Comparison of ENCODE assay signal across 8 cellular contexts in the genomic region with DNA sequence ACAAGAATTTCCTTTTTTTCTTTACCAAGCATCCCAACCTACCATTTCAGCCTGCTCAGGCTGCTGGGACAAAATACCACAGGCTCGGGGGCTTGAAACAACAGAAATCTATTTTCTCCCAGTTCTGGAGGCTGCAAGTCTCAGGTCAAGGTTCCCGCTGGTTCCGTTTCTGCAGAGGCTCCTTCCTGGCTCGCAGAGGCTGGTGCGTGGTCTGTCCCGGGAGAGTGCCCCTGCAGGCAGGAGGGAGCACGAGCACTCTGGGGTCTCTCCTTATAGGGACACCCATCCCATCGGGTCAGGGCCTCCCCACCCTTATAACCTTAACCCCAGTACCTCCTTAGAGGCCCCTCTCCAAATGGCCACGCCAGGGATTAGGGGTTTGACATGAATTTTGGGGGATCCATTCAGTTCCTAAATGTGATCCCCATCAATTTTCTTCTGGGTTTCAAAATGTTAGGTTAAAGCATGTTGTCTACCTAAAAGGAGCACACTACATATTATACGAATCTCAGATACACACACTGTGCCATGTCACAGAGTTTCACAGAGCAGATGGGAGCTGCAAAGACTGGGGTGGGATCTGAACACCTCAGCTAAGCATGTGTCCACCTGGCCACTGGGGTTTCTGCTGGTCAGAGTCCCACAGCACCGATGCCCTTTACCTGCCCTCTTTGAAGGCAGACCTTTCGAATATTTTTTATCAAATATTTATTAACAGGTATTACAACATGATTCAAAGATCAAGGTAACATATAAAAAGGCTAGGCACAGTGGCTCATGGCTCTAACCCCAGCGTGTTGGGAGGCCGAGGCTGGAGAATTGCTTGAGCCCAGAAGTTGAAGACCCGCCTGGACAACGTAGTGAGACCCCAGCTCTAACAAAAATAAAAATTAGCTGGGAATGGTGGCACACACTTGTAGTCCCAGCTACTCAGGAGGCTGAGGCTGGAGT. TPM values are rescaled to one million over a fixed set of nuclear protein-coding genes. Genes with fewer than 3 reads are reported as not detected.
DNase-seq lines count a peak whose midpoint lies in the region; ATAC-seq, FAIRE-seq and TF ChIP-seq lines count a peak whose summit lies in the region.

No MANE protein-coding gene starts in this region.

- ATAC-seq in stimulated activated memory B cell treated with anti-CD40 and anti-IgM and Interleukin-4, amounts not matched to agents 10 μg/mL and 1 μg/mL and 100 μg/mL, for 72 hours = peak; percentile 66
- no peak for ATAC-seq in HG03039 (IDR thresholded peaks at IDR 0.05; ENCODE audit: unreplicated experiment)

- CTCF ChIA-PET in activated CD4-positive, alpha-beta T cell treated with anti-CD3 and anti-CD28 coated beads, Interleukin-2, amount 10 ng/mL, durations not matched to agents 7 days and 5 days (lab: Charles Lee) = interaction anchor here (1.3 kb wide), 1 partner anchor 11 kb away, joined by 3 read pairs; no protein-coding TSS in a partner anchor

- H3K27ac ChIP-seq in angular gyrus (ENCODE audit: low read depth, low read length) = peak overlapping the region; percentile 94

- no peak for DNase-seq in activated CD4-positive, alpha-beta T cell treated with anti-CD3 and anti-CD28 coated beads, Interleukin-2, amount 10 ng/mL, durations not matched to agents 7 days and 5 days
- DNase-seq in activated CD4-positive, alpha-beta T cell treated with anti-CD3 and anti-CD28 coated beads, Interleukin-2, amount 50 U/mL, for 48 hours = no peak
- DNase-seq in LoVo (ENCODE audit: low spot score) = peak; percentile 61
- DNase-seq in iPS-NIHi7 (ENCODE audit: extremely low spot score) = peak; percentile 76
- no peak for DNase-seq in D721Med (ENCODE audit: insufficient read length, low spot score)

- H3K4me1 Mint-ChIP-seq in activated CD4-positive, alpha-beta T cell treated with anti-CD3 and anti-CD28 coated beads, Interleukin-2, amount 10 ng/mL, durations not matched to agents 7 days and 5 days = peaks cover 10% of the 10 kb centered on the region
- H3K4me1 Mint-ChIP-seq in stimulated activated memory B cell treated with anti-CD40 and anti-IgM and Interleukin-4, amounts not matched to agents 10 μg/mL and 1 μg/mL and 100 μg/mL, for 72 hours = peaks cover 17% of the 10 kb centered on the region

- no peaks in the 10 kb centered on the region for H3K27me3 Mint-ChIP-seq in activated CD4-positive, alpha-beta T cell treated with anti-CD3 and anti-CD28 coated beads, Interleukin-2, amount 10 ng/mL, durations not matched to agents 7 days and 5 days
- H3K27me3 Mint-ChIP-seq in stimulated activated memory B cell treated with anti-CD40 and anti-IgM and Interleukin-4, amounts not matched to agents 10 μg/mL and 1 μg/mL and 100 μg/mL, for 72 hours = no peaks in the 10 kb centered on the region

- no peak for FAIRE-seq in D721Med (lab: Jason Lieb, UNC)

- H3K36me3 Mint-ChIP-seq in activated CD4-positive, alpha-beta T cell treated with anti-CD3 and anti-CD28 coated beads, Interleukin-2, amount 10 ng/mL, durations not matched to agents 7 days and 5 days (ENCODE audit: low read depth) = peaks cover 7% of the 10 kb centered on the region
- peaks cover 32% of the 10 kb centered on the region for H3K36me3 Mint-ChIP-seq in stimulated activated memory B cell treated with anti-CD40 and anti-IgM and Interleukin-4, amounts not matched to agents 10 μg/mL and 1 μg/mL and 100 μg/mL, for 72 hours

- H3K4me3 Mint-ChIP-seq in activated CD4-positive, alpha-beta T cell treated with anti-CD3 and anti-CD28 coated beads, Interleukin-2, amount 10 ng/mL, durations not matched to agents 7 days and 5 days = peak overlapping the region; percentile 73
- H3K4me3 Mint-ChIP-seq in stimulated activated memory B cell treated with anti-CD40 and anti-IgM and Interleukin-4, amounts not matched to agents 10 μg/mL and 1 μg/mL and 100 μg/mL, for 72 hours = peak overlapping the region; percentile 68

- no peaks in the 10 kb centered on the region for H3K9me3 Mint-ChIP-seq in activated CD4-positive, alpha-beta T cell treated with anti-CD3 and anti-CD28 coated beads, Interleukin-2, amount 10 ng/mL, durations not matched to agents 7 days and 5 days
- no peaks in the 10 kb centered on the region for H3K9me3 Mint-ChIP-seq in stimulated activated memory B cell treated with anti-CD40 and anti-IgM and Interleukin-4, amounts not matched to agents 10 μg/mL and 1 μg/mL and 100 μg/mL, for 72 hours

- POLR2A ChIA-PET in activated CD4-positive, alpha-beta T cell treated with anti-CD3 and anti-CD28 coated beads, Interleukin-2, amount 10 ng/mL, durations not matched to agents 7 days and 5 days (lab: Charles Lee) = no interaction called here

- peak overlapping the region; percentile 87 for H3K27ac Mint-ChIP-seq in activated CD4-positive, alpha-beta T cell treated with anti-CD3 and anti-CD28 coated beads, Interleukin-2, amount 10 ng/mL, durations not matched to agents 7 days and 5 days
- H3K27ac Mint-ChIP-seq in stimulated activated memory B cell treated with anti-CD40 and anti-IgM and Interleukin-4, amounts not matched to agents 10 μg/mL and 1 μg/mL and 100 μg/mL, for 72 hours = peak overlapping the region; percentile 81

- no peak for TF ChIP-seq CTCF in D721Med (IDR thresholded peaks at IDR 0.05; ENCODE audit: insufficient read depth, missing control alignments)

RNA-seq across cellular contexts. Expression of gene ADI1, which starts 17.6 kb away (rescaled TPM):
- 10 to 100 TPM; 45.7 to 48.2 TPM for total RNA-seq in activated CD4-positive, alpha-beta T cell treated with anti-CD3 and anti-CD28 coated beads, Interleukin-2, amount 10 ng/mL, durations not matched to agents 7 days and 5 days

RNA-seq across cellular contexts. Expression of gene RNASEH1, which starts 21.2 kb away (rescaled TPM):
- total RNA-seq in activated CD4-positive, alpha-beta T cell treated with anti-CD3 and anti-CD28 coated beads, Interleukin-2, amount 10 ng/mL, durations not matched to agents 7 days and 5 days = 10 to 100 TPM; 18.7 to 26.0 TPM

RNA-seq across cellular contexts. Expression of gene RPS7, which starts 38.1 kb away (rescaled TPM):
- 1,000 to 10,000 TPM; 1,311 to 1,331 TPM for total RNA-seq in activated CD4-positive, alpha-beta T cell treated with anti-CD3 and anti-CD28 coated beads, Interleukin-2, amount 10 ng/mL, durations not matched to agents 7 days and 5 days

RNA-seq across cellular contexts. Expression of gene COLEC11, which starts 58.0 kb away (rescaled TPM):
- under 1 TPM in 1 of 2 experiments, not detected in 1; 0.35 TPM for total RNA-seq in activated CD4-positive, alpha-beta T cell treated with anti-CD3 and anti-CD28 coated beads, Interleukin-2, amount 10 ng/mL, durations not matched to agents 7 days and 5 days

Comparison
In these comparisons a context has a peak if more than half of its experiments do, and no peak if none do; other contexts are left out.
1. DNase-seq: peak in LoVo (single experiment) and iPS-NIHi7 (single experiment); none in activated CD4-positive, alpha-beta T cell treated with anti-CD3 and anti-CD28 coated beads, Interleukin-2, amount 10 ng/mL, durations not matched to agents 7 days and 5 days (single experiment), activated CD4-positive, alpha-beta T cell treated with anti-CD3 and anti-CD28 coated beads, Interleukin-2, amount 50 U/mL, for 48 hours (0 of 2) and D721Med (single experiment).